9 cellular contexts compared by ENCODE assay signal in the genomic region with DNA sequence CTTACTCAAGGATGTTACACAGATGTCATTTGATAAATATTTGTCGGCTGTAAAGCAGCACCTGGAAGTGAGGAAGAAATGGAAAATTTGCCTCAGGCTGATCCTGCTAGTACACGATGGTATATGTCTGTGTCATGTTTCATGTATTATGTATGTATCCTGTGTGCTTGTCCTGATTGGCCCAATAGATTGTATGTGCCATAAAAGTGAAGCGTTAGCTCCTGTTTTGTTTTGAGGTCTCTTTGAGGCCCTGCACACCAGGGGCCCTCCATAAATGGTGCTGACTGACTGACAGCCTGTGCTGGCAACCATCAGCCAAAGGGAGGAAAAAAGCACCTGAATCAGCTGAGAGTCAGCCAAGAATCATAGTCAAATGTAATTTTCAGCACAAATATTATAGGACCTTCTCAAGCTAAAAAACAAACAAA. TPM values are rescaled to one million over a fixed set of nuclear protein-coding genes. Genes with fewer than 3 reads are reported as not detected.
DNase-seq lines count a peak whose midpoint lies in the region; ATAC-seq and TF ChIP-seq lines count a peak whose summit lies in the region.
"Had no signal": no experiment of that assay in that cellular context is flagged by ENCODE, and none has a peak within 500 bp of the region (broad histone marks: within the 10 kb centered on the region; RNA-seq: fewer than 3 reads in every experiment).

No MANE protein-coding gene starts in this region.

- H3K4me1 ChIP-seq in heart left ventricle, result peaks cover 0 to 16% (median 4%) of the 10 kb centered on the region in 12 donors
- peaks cover 0 to 6% of the 10 kb centered on the region in 2 donors for H3K4me1 ChIP-seq in right atrium auricular region
- peaks cover 13% of the 10 kb centered on the region for H3K4me1 ChIP-seq in left ventricle myocardium inferior
- no peaks in the 10 kb centered on the region for H3K4me1 ChIP-seq in thymus (ENCODE audit: control insufficient read depth, insufficient read depth, low read length)
- no peaks in the 10 kb centered on the region for H3K4me1 ChIP-seq in upper lobe of left lung

- peak overlapping the region; percentile 6; the same call in 1 of the 2 replicates for H3K27ac Mint-ChIP-seq in WTC11
- H3K27ac Mint-ChIP-seq: HFFc6 had no signal

- H3K9me3 ChIP-seq in heart left ventricle (no peaks in the 10 kb centered on the region), right atrium auricular region (no peaks in the 10 kb centered on the region), left ventricle myocardium inferior (replicated peaks) (no peaks in the 10 kb centered on the region), thymus (ENCODE audit: control insufficient read depth) (no peaks in the 10 kb centered on the region), upper lobe of left lung (no peaks in the 10 kb centered on the region)

- H3K36me3 Mint-ChIP-seq in WTC11, result no peaks in the 10 kb centered on the region

- DNase-seq in heart left ventricle, result no peak
- DNase-seq in right atrium auricular region (ENCODE audit: low spot score), result no peak
- DNase-seq in WTC11 (ENCODE audit: low spot score), result no peak
- no peak for DNase-seq in left ventricle myocardium inferior
- DNase-seq in globus pallidus (ENCODE audit: low spot score), result no peak
- no peak for DNase-seq in upper lobe of left lung
- DNase-seq: HFFc6 had no signal

- no peaks in the 10 kb centered on the region for H3K27me3 Mint-ChIP-seq in WTC11 (ENCODE audit: low read depth)

- no peak for TF ChIP-seq EP300 in upper lobe of left lung (IDR thresholded peaks at IDR 0.05)

- no peaks in the 10 kb centered on the region for H3K9me3 Mint-ChIP-seq in WTC11
- H3K9me3 Mint-ChIP-seq: HFFc6 had no signal

- H3K4me3 ChIP-seq in heart left ventricle (no peak overlapping the region), right atrium auricular region (no peak overlapping the region), left ventricle myocardium inferior (no peak overlapping the region), thymus (ENCODE audit: low read length) (no peak overlapping the region), upper lobe of left lung (no peak overlapping the region)

- H3K4me1 Mint-ChIP-seq in WTC11, result peaks cover 7% of the 10 kb centered on the region

- ATAC-seq in heart left ventricle (peak in 3 of 4 donors; percentile 47 to 66 (median 48)), WTC11 (no peak), upper lobe of left lung (ENCODE audit: low FRiP score in 2 of 2) (no peak), GM18909 (IDR thresholded peaks at IDR 0.05; ENCODE audit: poor library complexity, unreplicated experiment) (no peak)

- H3K36me3 ChIP-seq in heart left ventricle, result peaks cover 0 to 11% (median 0%) of the 10 kb centered on the region in 9 donors
- H3K36me3 ChIP-seq in right atrium auricular region, result no peaks in the 10 kb centered on the region
- H3K36me3 ChIP-seq in left ventricle myocardium inferior, result peaks cover 10% of the 10 kb centered on the region
- H3K36me3 ChIP-seq in thymus (ENCODE audit: control insufficient read depth, insufficient read depth), result peaks cover 3% of the 10 kb centered on the region
- no peaks in the 10 kb centered on the region for H3K36me3 ChIP-seq in upper lobe of left lung

- H3K27me3 ChIP-seq in heart left ventricle (no peaks in the 10 kb centered on the region), right atrium auricular region (no peaks in the 10 kb centered on the region), left ventricle myocardium inferior (ENCODE audit: low read depth) (no peaks in the 10 kb centered on the region), thymus (ENCODE audit: control insufficient read depth, insufficient read depth) (no peaks in the 10 kb centered on the region), upper lobe of left lung (no peaks in the 10 kb centered on the region)

- no peak for TF ChIP-seq CTCF in heart left ventricle (IDR thresholded peaks at IDR 0.05)
- TF ChIP-seq CTCF in right atrium auricular region (IDR thresholded peaks at IDR 0.05), result no peak
- no peak for TF ChIP-seq CTCF in WTC11 (IDR thresholded peaks at IDR 0.05)
- no peak for TF ChIP-seq CTCF in left ventricle myocardium inferior (IDR thresholded peaks at IDR 0.05; ENCODE audit: borderline replicate concordance)
- no peak for TF ChIP-seq CTCF in upper lobe of left lung (IDR thresholded peaks at IDR 0.05)

- peak overlapping the region in 7 of 12 donors; percentile 3 to 35 (median 14) for H3K27ac ChIP-seq in heart left ventricle
- peak overlapping the region in 1 of 2 donors; percentile 42 for H3K27ac ChIP-seq in right atrium auricular region
- peak overlapping the region; percentile 17 for H3K27ac ChIP-seq in left ventricle myocardium inferior (replicated peaks)
- peak overlapping the region; percentile 52 for H3K27ac ChIP-seq in thymus (ENCODE audit: low read depth)
- no peak overlapping the region for H3K27ac ChIP-seq in upper lobe of left lung

- no peak overlapping the region for H3K4me3 Mint-ChIP-seq in WTC11
- H3K4me3 Mint-ChIP-seq: HFFc6 had no signal

- no peak for TF ChIP-seq POLR2A in heart left ventricle (IDR thresholded peaks at IDR 0.05)
- no peak for TF ChIP-seq POLR2A in upper lobe of left lung (IDR thresholded peaks at IDR 0.05)

- CTCF ChIA-PET in WTC11 (lab: Charles Lee), result interaction anchor here (1.0 kb wide), 1 partner anchor 219 kb away, joined by 3 read pairs; a partner anchor contains a TSS

- intact Hi-C loops in heart left ventricle (cut with DNase I), result no loop called here
- intact Hi-C loops in left ventricle myocardium inferior (cut with micrococcal nuclease), result no loop called here

- POLR2A ChIA-PET in WTC11 (lab: Charles Lee), result interaction anchor here (0.7 kb wide), 1 partner anchor 282 kb away, joined by 3 read pairs; no protein-coding TSS in a partner anchor

- 36 to 54% (median 44%) methylated on average over 3 of the region's 3 CpGs for WGBS in heart left ventricle, 4 donors
- 67% methylated on average over 3 of the region's 3 CpGs for WGBS in thymus
- WGBS in upper lobe of left lung, 2 donors, result 75 to 84% methylated on average over 3 of the region's 3 CpGs

TF ChIP-seq in WTC11, 78 proteins besides CTCF, POLR2A, EP300 and RAD21:
- TF ChIP-seq, protein P1, sequence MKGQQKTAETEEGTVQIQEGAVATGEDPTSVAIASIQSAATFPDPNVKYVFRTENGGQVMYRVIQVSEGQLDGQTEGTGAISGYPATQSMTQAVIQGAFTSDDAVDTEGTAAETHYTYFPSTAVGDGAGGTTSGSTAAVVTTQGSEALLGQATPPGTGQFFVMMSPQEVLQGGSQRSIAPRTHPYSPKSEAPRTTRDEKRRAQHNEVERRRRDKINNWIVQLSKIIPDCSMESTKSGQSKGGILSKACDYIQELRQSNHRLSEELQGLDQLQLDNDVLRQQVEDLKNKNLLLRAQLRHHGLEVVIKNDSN (CRISPR knock-in tag; IDR thresholded peaks at IDR 0.05), result no peak
- no peak for TF ChIP-seq RELA (CRISPR knock-in tag; IDR thresholded peaks at IDR 0.05; ENCODE audit: borderline replicate concordance)
- no peak for TF ChIP-seq MYBL2 (CRISPR knock-in tag; IDR thresholded peaks at IDR 0.05)
- TF ChIP-seq, protein P2, sequence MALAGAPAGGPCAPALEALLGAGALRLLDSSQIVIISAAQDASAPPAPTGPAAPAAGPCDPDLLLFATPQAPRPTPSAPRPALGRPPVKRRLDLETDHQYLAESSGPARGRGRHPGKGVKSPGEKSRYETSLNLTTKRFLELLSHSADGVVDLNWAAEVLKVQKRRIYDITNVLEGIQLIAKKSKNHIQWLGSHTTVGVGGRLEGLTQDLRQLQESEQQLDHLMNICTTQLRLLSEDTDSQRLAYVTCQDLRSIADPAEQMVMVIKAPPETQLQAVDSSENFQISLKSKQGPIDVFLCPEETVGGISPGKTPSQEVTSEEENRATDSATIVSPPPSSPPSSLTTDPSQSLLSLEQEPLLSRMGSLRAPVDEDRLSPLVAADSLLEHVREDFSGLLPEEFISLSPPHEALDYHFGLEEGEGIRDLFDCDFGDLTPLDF (CRISPR knock-in tag; IDR thresholded peaks at IDR 0.05), result no peak
- TF ChIP-seq ZNF671 (CRISPR knock-in tag; IDR thresholded peaks at IDR 0.05), result no peak
- no peak for TF ChIP-seq ZNF396 (CRISPR knock-in tag; IDR thresholded peaks at IDR 0.05; ENCODE audit: borderline replicate concordance)
- TF ChIP-seq, protein P3, sequence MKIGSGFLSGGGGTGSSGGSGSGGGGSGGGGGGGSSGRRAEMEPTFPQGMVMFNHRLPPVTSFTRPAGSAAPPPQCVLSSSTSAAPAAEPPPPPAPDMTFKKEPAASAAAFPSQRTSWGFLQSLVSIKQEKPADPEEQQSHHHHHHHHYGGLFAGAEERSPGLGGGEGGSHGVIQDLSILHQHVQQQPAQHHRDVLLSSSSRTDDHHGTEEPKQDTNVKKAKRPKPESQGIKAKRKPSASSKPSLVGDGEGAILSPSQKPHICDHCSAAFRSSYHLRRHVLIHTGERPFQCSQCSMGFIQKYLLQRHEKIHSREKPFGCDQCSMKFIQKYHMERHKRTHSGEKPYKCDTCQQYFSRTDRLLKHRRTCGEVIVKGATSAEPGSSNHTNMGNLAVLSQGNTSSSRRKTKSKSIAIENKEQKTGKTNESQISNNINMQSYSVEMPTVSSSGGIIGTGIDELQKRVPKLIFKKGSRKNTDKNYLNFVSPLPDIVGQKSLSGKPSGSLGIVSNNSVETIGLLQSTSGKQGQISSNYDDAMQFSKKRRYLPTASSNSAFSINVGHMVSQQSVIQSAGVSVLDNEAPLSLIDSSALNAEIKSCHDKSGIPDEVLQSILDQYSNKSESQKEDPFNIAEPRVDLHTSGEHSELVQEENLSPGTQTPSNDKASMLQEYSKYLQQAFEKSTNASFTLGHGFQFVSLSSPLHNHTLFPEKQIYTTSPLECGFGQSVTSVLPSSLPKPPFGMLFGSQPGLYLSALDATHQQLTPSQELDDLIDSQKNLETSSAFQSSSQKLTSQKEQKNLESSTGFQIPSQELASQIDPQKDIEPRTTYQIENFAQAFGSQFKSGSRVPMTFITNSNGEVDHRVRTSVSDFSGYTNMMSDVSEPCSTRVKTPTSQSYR (CRISPR knock-in tag; IDR thresholded peaks at IDR 0.05), result no peak

RNA-seq across cellular contexts. Expression of a gene that starts 11.8 kb away (rescaled TPM):
- total RNA-seq in heart left ventricle, result 10 to 100 TPM; 47.4 to 82.2 (median 56.3) TPM
- 10 to 100 TPM in 1 of 2 donors, 1 to 10 TPM in 1; 8.6 to 12.5 TPM for polyA plus RNA-seq in heart left ventricle
- total RNA-seq in right atrium auricular region, result 10 to 100 TPM; 50.2 to 60.0 TPM
- 4.7 to 6.4 TPM (median 5.2 TPM) in 3 replicates for total RNA-seq in WTC11 (2021)
- total RNA-seq in left ventricle myocardium inferior, result 56.8 TPM
- 15.8 TPM for polyA plus RNA-seq in thymus
- 10 to 100 TPM; 28.9 to 67.2 (median 42.7) TPM for total RNA-seq in upper lobe of left lung

RNA-seq across cellular contexts. Expression of a gene that starts 47.7 kb away (rescaled TPM):
- 10 to 100 TPM in 1 of 9 donors, 1 to 10 TPM in 8; 2.7 to 30.5 (median 7.0) TPM for total RNA-seq in heart left ventricle
- polyA plus RNA-seq in heart left ventricle, result 1 to 10 TPM in 1 of 2 donors, under 1 TPM in 1; 0.99 to 7.5 TPM
- total RNA-seq in right atrium auricular region, result 1 to 10 TPM; 5.5 to 5.9 TPM
- 0.13 to 0.41 TPM (median 0.21 TPM) in 3 replicates for total RNA-seq in WTC11 (2021)
- total RNA-seq in left ventricle myocardium inferior, result 6.7 TPM
- polyA plus RNA-seq in thymus, result 51.5 TPM
- total RNA-seq in upper lobe of left lung, result 10 to 100 TPM; 19.9 to 24.8 (median 22.1) TPM

Comparison
In these comparisons a context has a peak if more than half of its experiments do, and no peak if none do; other contexts are left out.
1. ATAC-seq: peak in heart left ventricle (3 of 4); none in WTC11 (single experiment), upper lobe of left lung (0 of 2) and GM18909 (single experiment).
2. H3K27ac ChIP-seq: peak in heart left ventricle (7 of 12), left ventricle myocardium inferior (single experiment) and thymus (single experiment); none in upper lobe of left lung (0 of 4).